18 cellular contexts compared by ENCODE assay signal in genomic region chr2:44101246-44101645, GRCh38.
"Had no signal": no experiment of that assay in that cellular context is flagged by ENCODE, and none has a peak within 500 bp of the region (broad histone marks: within the 10 kb centered on the region; RNA-seq: fewer than 3 reads in every experiment).

No MANE protein-coding gene starts in this region.

- H3K36me3 ChIP-seq: colonic mucosa, right atrium auricular region, tibial nerve, uterus had no signal

- H3K4me3 ChIP-seq: colonic mucosa, lung, right atrium auricular region, tibial nerve, uterus had no signal

- DNase-seq: activated B cell treated with CpG ODN at 0.5 μM for 24 hours; activated CD4-positive, alpha-beta memory T cell treated with anti-CD3 and anti-CD28 coated beads, Interleukin-2, amount 10 ng/mL, durations not matched to agents 7 days and 5 days; activated CD4-positive, alpha-beta T cell treated with anti-CD3 and anti-CD28 coated beads for 48 hours; activated naive CD4-positive, alpha-beta T cell treated with anti-CD3 and anti-CD28 coated beads for 36 hours; activated T-cell treated with anti-CD3 and anti-CD28 coated beads, Interleukin-2, amount 50 U/mL, for 4 hours; aorta; colonic mucosa; endodermal cell; head of caudate nucleus; stimulated activated CD4-positive, alpha-beta T cell treated with anti-CD3 and anti-CD28 coated beads, Interleukin-2, amount 100 ng/mL, for 24 hours; stimulated activated naive CD8-positive, alpha-beta T cell treated with anti-CD3 and anti-CD28 coated beads, Interleukin-15, Interleukin-2, amounts not matched to agents 100 U/mL and 50 U/mL, for 24 hours; substantia nigra; T-helper 9 cell; uterus had no signal

- H3K27ac ChIP-seq: colonic mucosa, epithelial cell of prostate, right atrium auricular region had no signal

- H3K9me3 ChIP-seq: colonic mucosa, right atrium auricular region, tibial nerve, uterus had no signal

- ATAC-seq: activated T-cell treated with anti-CD3 and anti-CD28 coated beads, Interleukin-2, amount 50 U/mL, for 4 hours; stimulated activated naive CD8-positive, alpha-beta T cell treated with anti-CD3 and anti-CD28 coated beads, Interleukin-15, Interleukin-2, amounts not matched to agents 100 U/mL and 50 U/mL, for 24 hours had no signal

- H3K27me3 ChIP-seq: colonic mucosa, right atrium auricular region, tibial nerve, uterus had no signal
